Comparison of ENCODE assay signal across 17 cellular contexts in genomic region chr7:29557954-29558353, GRCh38. TPM values are rescaled to one million over a fixed set of nuclear protein-coding genes. Genes with fewer than 3 reads are reported as not detected.
A peak's percentile ranks its signal among the peaks of the same experiment; 100 is the strongest.
DNase-seq lines count a peak whose midpoint lies in the region; ATAC-seq, FAIRE-seq and TF ChIP-seq lines count a peak whose summit lies in the region.
"Had no signal": no experiment of that assay in that cellular context is flagged by ENCODE, and none has a peak within 500 bp of the region (broad histone marks: within the 10 kb centered on the region; RNA-seq: fewer than 3 reads in every experiment).

No MANE protein-coding gene starts in this region.

- no peak overlapping the region for H3K4me2 ChIP-seq in astrocyte (ENCODE audit: low read length)

- no peak for ATAC-seq in GM21786 (IDR thresholded peaks at IDR 0.05; ENCODE audit: unreplicated experiment)
- ATAC-seq: HCT116 had no signal

- no peak overlapping the region for H3K4me3 Mint-ChIP-seq in astrocyte (ENCODE audit: unreplicated experiment)
- H3K4me3 Mint-ChIP-seq: activated CD4-positive, alpha-beta memory T cell treated with anti-CD3 and anti-CD28 coated beads, Interleukin-2, amount 10 ng/mL, durations not matched to agents 7 days and 5 days had no signal

- H2AFZ ChIP-seq in astrocyte (ENCODE audit: low read depth, low read length), result no peak overlapping the region

- H3K79me2 ChIP-seq in astrocyte (ENCODE audit: insufficient read depth, low read length), result no peaks in the 10 kb centered on the region

- no peaks in the 10 kb centered on the region for H3K9me3 Mint-ChIP-seq in astrocyte (ENCODE audit: unreplicated experiment)
- H3K9me3 Mint-ChIP-seq: activated CD4-positive, alpha-beta memory T cell treated with anti-CD3 and anti-CD28 coated beads, Interleukin-2, amount 10 ng/mL, durations not matched to agents 7 days and 5 days had no signal

- H3K27me3 Mint-ChIP-seq in astrocyte (ENCODE audit: low read depth, unreplicated experiment), result peaks cover 3% of the 10 kb centered on the region

- H3K27ac ChIP-seq in HUES48 (ENCODE audit: low read depth, low read length) (peak overlapping the region; percentile 56), astrocyte (ENCODE audit: low read depth, low read length) (no peak overlapping the region)

- TF ChIP-seq CTCF in astrocyte (IDR thresholded peaks at IDR 0.05; ENCODE audit: insufficient read depth, low read depth, low read length), result no peak

- FAIRE-seq in astrocyte (lab: Jason Lieb, UNC), result no peak
- FAIRE-seq: endometrium, GM12892 had no signal

- peaks cover 10% of the 10 kb centered on the region for H3K4me1 Mint-ChIP-seq in astrocyte (ENCODE audit: low read depth, unreplicated experiment)
- H3K4me1 Mint-ChIP-seq: activated CD4-positive, alpha-beta memory T cell treated with anti-CD3 and anti-CD28 coated beads, Interleukin-2, amount 10 ng/mL, durations not matched to agents 7 days and 5 days; brain had no signal

- H3K4me1 ChIP-seq in HUES48 (ENCODE audit: control insufficient read depth, insufficient read depth, low read length) (peaks cover 25% of the 10 kb centered on the region), astrocyte (ENCODE audit: insufficient read depth, low read length) (no peaks in the 10 kb centered on the region)

- H3K9me3 ChIP-seq in HUES48 (ENCODE audit: control insufficient read depth, insufficient read depth, low read length) (no peaks in the 10 kb centered on the region), astrocyte (ENCODE audit: insufficient read depth, low read depth, low read length) (no peaks in the 10 kb centered on the region)

- no peaks in the 10 kb centered on the region for H3K36me3 ChIP-seq in HUES48 (ENCODE audit: control insufficient read depth, insufficient read depth, low read length)
- H3K36me3 ChIP-seq in astrocyte (ENCODE audit: insufficient read depth, low read length), result no peaks in the 10 kb centered on the region

- H3K9ac ChIP-seq in HUES48 (ENCODE audit: low read depth, low read length) (no peak overlapping the region), astrocyte (ENCODE audit: low read length) (no peak overlapping the region)

- H3K27me3 ChIP-seq in HUES48 (ENCODE audit: control insufficient read depth, insufficient read depth, low read length) (peaks cover 10% of the 10 kb centered on the region), astrocyte (ENCODE audit: insufficient read depth, low read length) (peaks cover 10% of the 10 kb centered on the region)

- H3K4me3 ChIP-seq in HUES48 (ENCODE audit: low read depth, low read length) (peak overlapping the region; percentile 24; the same call in 1 of the 2 replicates), astrocyte (ENCODE audit: insufficient read depth, low read depth, low read length) (no peak overlapping the region)

- DNase-seq in A172 (ENCODE audit: low spot score) (peak; percentile 14), astrocyte (ENCODE audit: low read depth) (no peak), iris pigment epithelial cell (ENCODE audit: low read depth) (peak; percentile 66), NCI-H146 treated with DMSO at 0.1 percent for 48 hours (lab: John Stamatoyannopoulos, UW; ENCODE audit: unreplicated experiment) (no peak), NCI-H510A treated with DMSO at 0.1 percent for 48 hours (lab: John Stamatoyannopoulos, UW) (no peak), NCI-H187 (lab: John Stamatoyannopoulos, UW) (no peak)
- DNase-seq: ACHN; activated CD4-positive, alpha-beta memory T cell treated with anti-CD3 and anti-CD28 coated beads, Interleukin-2, amount 10 ng/mL, durations not matched to agents 7 days and 5 days; activated effector memory CD4-positive, alpha-beta T cell treated with anti-CD3 and anti-CD28 coated beads, Interleukin-2, amount 50 U/mL, for 16 hours; T-helper 1 cell had no signal

- no peaks in the 10 kb centered on the region for H4K20me1 ChIP-seq in astrocyte (ENCODE audit: insufficient read depth, low read length)

- H3K27ac Mint-ChIP-seq in astrocyte (ENCODE audit: unreplicated experiment), result peak overlapping the region; percentile 50
- H3K27ac Mint-ChIP-seq: activated CD4-positive, alpha-beta memory T cell treated with anti-CD3 and anti-CD28 coated beads, Interleukin-2, amount 10 ng/mL, durations not matched to agents 7 days and 5 days; brain had no signal

- no peaks in the 10 kb centered on the region for H3K36me3 Mint-ChIP-seq in astrocyte (ENCODE audit: low read depth, unreplicated experiment)
- H3K36me3 Mint-ChIP-seq: brain had no signal

RNA-seq across cellular contexts. Expression of gene PRR15, which starts 5.7 kb away (rescaled TPM):
- 0.41 TPM in 1 of 2 replicates, not detected in the other for total RNA-seq in A172 (2014; rRNA removed; shearing (Covaris generic))
- total RNA-seq in astrocyte, result 7.2 and 11.1 TPM in 2 replicates
- total RNA-seq: activated CD4-positive, alpha-beta memory T cell treated with anti-CD3 and anti-CD28 coated beads, Interleukin-2, amount 10 ng/mL, durations not matched to agents 7 days and 5 days; mononuclear cell had no signal

Comparison
In these comparisons a context has a peak if more than half of its experiments do, and no peak if none do; other contexts are left out.
1. DNase-seq: peak in A172 (single experiment) and iris pigment epithelial cell (single experiment); none in astrocyte (single experiment), NCI-H146 treated with DMSO at 0.1 percent for 48 hours (single experiment), NCI-H510A treated with DMSO at 0.1 percent for 48 hours (single experiment) and NCI-H187 (0 of 2).